In genomic region chr2:9738718-9739496, GRCh38 we compare ENCODE assay signal across 9 cellular contexts.
DNase-seq lines count a peak whose midpoint lies in the region; ATAC-seq and TF ChIP-seq lines count a peak whose summit lies in the region.
"Had no signal": no experiment of that assay in that cellular context is flagged by ENCODE, and none has a peak within 500 bp of the region (broad histone marks: within the 10 kb centered on the region; RNA-seq: fewer than 3 reads in every experiment).

No MANE protein-coding gene starts in this region.

- intact Hi-C loops in activated CD4-positive, alpha-beta T cell treated with anti-CD3 and anti-CD28 coated beads, Interleukin-2, amount 10 ng/mL, durations not matched to agents 24 days and 14 days (cut with micrococcal nuclease) = no loop called here
- intact Hi-C loops in activated CD8-positive, alpha-beta T cell treated with anti-CD3 and anti-CD28 coated beads for 36 hours (cut with micrococcal nuclease) = no loop called here
- intact Hi-C loops in tibial artery (cut with DNase I; ENCODE audit: low total_unique reads) = no loop called here
- intact Hi-C loops in lower leg skin (cut with DNase I; ENCODE audit: low total_unique reads) = loop anchor here (10.0 kb wide), 1 partner anchor 384 kb away; no protein-coding TSS in a partner anchor

- TF ChIP-seq POLR2A in lower leg skin (IDR thresholded peaks at IDR 0.05) = no peak

- peaks cover 0 to 10% (median 0%) of the 10 kb centered on the region in 3 donors for H3K9me3 ChIP-seq in tibial artery

- peaks cover 14% of the 10 kb centered on the region for H3K9me3 Mint-ChIP-seq in activated CD4-positive, alpha-beta T cell treated with anti-CD3 and anti-CD28 coated beads, Interleukin-2, amount 10 ng/mL, durations not matched to agents 24 days and 14 days
- peaks cover 11% of the 10 kb centered on the region for H3K9me3 Mint-ChIP-seq in activated CD8-positive, alpha-beta T cell treated with anti-CD3 and anti-CD28 coated beads for 36 hours

- no peak for TF ChIP-seq CTCF in activated CD8-positive, alpha-beta T cell treated with anti-CD3 and anti-CD28 coated beads for 36 hours (IDR thresholded peaks at IDR 0.05)
- TF ChIP-seq CTCF in tibial artery (IDR thresholded peaks at IDR 0.05) (no peak), lower leg skin (IDR thresholded peaks at IDR 0.05) (no peak)

- peak overlapping the region; percentile 54 to 74 for H3K27ac ChIP-seq in tibial artery

- POLR2A ChIA-PET in activated CD8-positive, alpha-beta T cell treated with anti-CD3 and anti-CD28 coated beads for 36 hours (lab: Charles Lee) = interaction anchor here (1.4 kb wide), 1 partner anchor 14 kb away, joined by 4 read pairs; no protein-coding TSS in a partner anchor

- H3K27me3 ChIP-seq in tibial artery = no peaks in the 10 kb centered on the region

- no peaks in the 10 kb centered on the region for H3K36me3 ChIP-seq in tibial artery

- peak overlapping the region; percentile 75 for H3K27ac Mint-ChIP-seq in activated CD4-positive, alpha-beta T cell treated with anti-CD3 and anti-CD28 coated beads, Interleukin-2, amount 10 ng/mL, durations not matched to agents 24 days and 14 days
- peak overlapping the region; percentile 88 for H3K27ac Mint-ChIP-seq in activated CD8-positive, alpha-beta T cell treated with anti-CD3 and anti-CD28 coated beads for 36 hours

- CTCF ChIA-PET in activated CD8-positive, alpha-beta T cell treated with anti-CD3 and anti-CD28 coated beads for 36 hours (lab: Charles Lee) = no interaction called here

- H3K4me1 Mint-ChIP-seq in activated CD4-positive, alpha-beta T cell treated with anti-CD3 and anti-CD28 coated beads, Interleukin-2, amount 10 ng/mL, durations not matched to agents 24 days and 14 days = peaks cover 41% of the 10 kb centered on the region
- H3K4me1 Mint-ChIP-seq in activated CD8-positive, alpha-beta T cell treated with anti-CD3 and anti-CD28 coated beads for 36 hours (ENCODE audit: low read depth) = peaks cover 43% of the 10 kb centered on the region

- 38 to 46% methylated on average over 21 of the region's 21 CpGs for WGBS in lower leg skin, 2 donors

- DNase-seq in activated CD4-positive, alpha-beta T cell treated with anti-CD3 and anti-CD28 coated beads, Interleukin-2, amount 10 ng/mL, durations not matched to agents 24 days and 14 days = no peak
- no peak for DNase-seq in activated CD4-positive, alpha-beta T cell treated with anti-CD3 and anti-CD28 coated beads, Interleukin-2, amount 50 U/mL, for 1 hour
- peak; percentile 26 for DNase-seq in activated CD8-positive, alpha-beta T cell treated with anti-CD3 and anti-CD28 coated beads for 36 hours
- DNase-seq in hepatic stellate cell (ENCODE audit: low spot score) (peak; percentile 55), tibial artery (no peak), HuH-7 (ENCODE audit: low spot score) (no peak), lower leg skin (ENCODE audit: low spot score in 2 of 2) (no peak)
- DNase-seq: Caco-2 had no signal

- ATAC-seq in activated CD8-positive, alpha-beta T cell treated with anti-CD3 and anti-CD28 coated beads for 36 hours = peak; percentile 55
- ATAC-seq in HG02970 (IDR thresholded peaks at IDR 0.05; ENCODE audit: low FRiP score, unreplicated experiment) = no peak

- H3K27me3 Mint-ChIP-seq in activated CD4-positive, alpha-beta T cell treated with anti-CD3 and anti-CD28 coated beads, Interleukin-2, amount 10 ng/mL, durations not matched to agents 24 days and 14 days = peaks cover 8% of the 10 kb centered on the region
- H3K27me3 Mint-ChIP-seq in activated CD8-positive, alpha-beta T cell treated with anti-CD3 and anti-CD28 coated beads for 36 hours = no peaks in the 10 kb centered on the region

- peak overlapping the region; percentile 77 for H3K4me3 Mint-ChIP-seq in activated CD4-positive, alpha-beta T cell treated with anti-CD3 and anti-CD28 coated beads, Interleukin-2, amount 10 ng/mL, durations not matched to agents 24 days and 14 days
- H3K4me3 Mint-ChIP-seq in activated CD8-positive, alpha-beta T cell treated with anti-CD3 and anti-CD28 coated beads for 36 hours = peak overlapping the region; percentile 55

- H3K4me1 ChIP-seq in tibial artery = peaks cover 0 to 14% (median 9%) of the 10 kb centered on the region in 4 donors
- H3K4me1 ChIP-seq: Caco-2 had no signal

- peaks cover 1% of the 10 kb centered on the region for H3K36me3 Mint-ChIP-seq in activated CD4-positive, alpha-beta T cell treated with anti-CD3 and anti-CD28 coated beads, Interleukin-2, amount 10 ng/mL, durations not matched to agents 24 days and 14 days (ENCODE audit: low read depth)
- no peaks in the 10 kb centered on the region for H3K36me3 Mint-ChIP-seq in activated CD8-positive, alpha-beta T cell treated with anti-CD3 and anti-CD28 coated beads for 36 hours (ENCODE audit: low read depth)

- H3K4me3 ChIP-seq in tibial artery = peak overlapping the region; percentile 43 to 60
- H3K4me3 ChIP-seq in lower leg skin (ENCODE audit: low read depth, poor library complexity, severe bottlenecking) = no peak overlapping the region

Comparison
In these comparisons a context has a peak if more than half of its experiments do, and no peak if none do; other contexts are left out.
1. DNase-seq: peak in activated CD8-positive, alpha-beta T cell treated with anti-CD3 and anti-CD28 coated beads for 36 hours (single experiment) and hepatic stellate cell (single experiment); none in activated CD4-positive, alpha-beta T cell treated with anti-CD3 and anti-CD28 coated beads, Interleukin-2, amount 10 ng/mL, durations not matched to agents 24 days and 14 days (single experiment), activated CD4-positive, alpha-beta T cell treated with anti-CD3 and anti-CD28 coated beads, Interleukin-2, amount 50 U/mL, for 1 hour (single experiment), tibial artery (0 of 2), HuH-7 (single experiment) and lower leg skin (0 of 2).